18 cellular contexts compared by ENCODE assay signal in the genomic region with DNA sequence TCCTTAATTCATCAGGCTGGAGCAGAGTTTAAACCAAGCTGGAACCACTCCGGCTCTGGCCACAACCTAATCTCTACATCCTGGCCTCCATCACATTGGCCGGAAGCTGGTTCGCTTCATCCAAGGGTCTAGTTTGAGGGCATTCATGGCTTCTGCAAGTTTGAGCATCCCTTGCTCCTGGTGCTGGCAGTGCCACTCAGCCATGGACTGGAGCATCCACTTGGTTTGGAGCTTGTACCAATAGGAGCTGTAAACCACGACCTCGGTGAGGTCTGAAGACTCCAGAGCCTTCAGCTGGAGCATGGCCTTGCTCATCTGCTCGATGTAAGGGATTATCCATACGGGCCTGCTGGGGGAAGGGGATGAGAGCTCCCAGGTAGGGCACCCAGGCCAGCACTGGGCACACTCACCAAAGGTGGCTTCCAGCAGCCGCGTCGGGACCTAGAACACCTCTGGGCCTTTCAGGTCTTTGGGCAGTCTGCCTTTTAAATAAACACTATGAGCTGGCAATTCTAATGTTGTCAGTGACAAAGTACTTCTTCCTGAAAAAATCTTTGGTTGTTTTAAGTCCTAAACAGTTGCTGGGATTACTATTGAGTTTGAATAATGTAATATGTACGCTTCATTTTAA. TPM values are rescaled to one million over a fixed set of nuclear protein-coding genes. Genes with fewer than 3 reads are reported as not detected.
DNase-seq lines count a peak whose midpoint lies in the region; ATAC-seq and TF ChIP-seq lines count a peak whose summit lies in the region.
"Had no signal": no experiment of that assay in that cellular context is flagged by ENCODE, and none has a peak within 500 bp of the region (broad histone marks: within the 10 kb centered on the region; RNA-seq: fewer than 3 reads in every experiment).

No MANE protein-coding gene starts in this region.

- H3K9me3 Mint-ChIP-seq in CD8-positive, alpha-beta memory T cell: no peaks in the 10 kb centered on the region
- H3K9me3 Mint-ChIP-seq in immature natural killer cell: no peaks in the 10 kb centered on the region
- no peaks in the 10 kb centered on the region for H3K9me3 Mint-ChIP-seq in neural crest cell
- H3K9me3 Mint-ChIP-seq in neural progenitor cell: no peaks in the 10 kb centered on the region

- peaks cover 44 to 94% (median 67%) of the 10 kb centered on the region in 10 experiments for H3K4me1 ChIP-seq in BLaER1 treated with 17β-estradiol and CSF1 and Interleukin-3, amounts not matched to agents 10 nM and 100 nM
- peaks cover 25% of the 10 kb centered on the region for H3K4me1 ChIP-seq in CD8-positive, alpha-beta memory T cell (ENCODE audit: insufficient read depth, low read length)
- H3K4me1 ChIP-seq in neural progenitor cell: peaks cover 20% of the 10 kb centered on the region
- peaks cover 0 to 47% (median 27%) of the 10 kb centered on the region in 12 donors for H3K4me1 ChIP-seq in heart left ventricle

- H3K4me1 Mint-ChIP-seq in CD8-positive, alpha-beta memory T cell: peaks cover 22 to 26% (median 22%) of the 10 kb centered on the region in 3 donors
- H3K4me1 Mint-ChIP-seq in immature natural killer cell (peaks cover 24 to 27% of the 10 kb centered on the region in 2 donors), neural crest cell (peaks cover 25% of the 10 kb centered on the region), neural progenitor cell (peaks cover 30% of the 10 kb centered on the region)

- 81 to 86% (median 83%) methylated on average over 11 of the region's 11 CpGs for WGBS in heart left ventricle, 4 donors

- intact Hi-C loops in heart left ventricle (cut with DNase I): loop anchor here in 5 of 10 donors (5.0 to 10.0 kb wide), 5 partner anchors 35 to 57 kb away; no protein-coding TSS in a partner anchor

- H3K27ac ChIP-seq in BLaER1 treated with 17β-estradiol and CSF1 and Interleukin-3, amounts not matched to agents 10 nM and 100 nM: peak overlapping the region in 6 of 11 experiments; percentile 11 to 95 (median 28); a peak in 9 of 22 replicates
- no peak overlapping the region for H3K27ac ChIP-seq in CD8-positive, alpha-beta memory T cell (ENCODE audit: low read depth, low read length)
- H3K27ac ChIP-seq in neural progenitor cell (no peak overlapping the region), substantia nigra (ENCODE audit: low read depth, low read length, poor library complexity, severe bottlenecking) (no peak overlapping the region), heart left ventricle (no peak overlapping the region)

- H3F3A ChIP-seq in neural progenitor cell (ENCODE audit: low read depth): peaks cover 18% of the 10 kb centered on the region

- H3K4me3 Mint-ChIP-seq in CD8-positive, alpha-beta memory T cell: no peak overlapping the region
- H3K4me3 Mint-ChIP-seq in immature natural killer cell (no peak overlapping the region), neural crest cell (peak overlapping the region; percentile 27), neural progenitor cell (no peak overlapping the region)
- H3K4me3 Mint-ChIP-seq: CD14-positive monocyte had no signal

- CTCF ChIA-PET in CD8-positive, alpha-beta memory T cell (lab: Charles Lee): interaction anchor here (1.2 to 1.9 kb wide), 3 partner anchors 9 to 33 kb away, joined by 3 to 5 read pairs (median 4); no protein-coding TSS in a partner anchor

- H3K36me3 ChIP-seq in BLaER1 treated with 17β-estradiol and CSF1 and Interleukin-3, amounts not matched to agents 10 nM and 100 nM: no peaks in the 10 kb centered on the region
- H3K36me3 ChIP-seq in CD8-positive, alpha-beta memory T cell (ENCODE audit: insufficient read depth, low read length): no peaks in the 10 kb centered on the region
- H3K36me3 ChIP-seq in neural progenitor cell: no peaks in the 10 kb centered on the region
- no peaks in the 10 kb centered on the region for H3K36me3 ChIP-seq in heart left ventricle

- H3K36me3 Mint-ChIP-seq in CD8-positive, alpha-beta memory T cell: no peaks in the 10 kb centered on the region
- no peaks in the 10 kb centered on the region for H3K36me3 Mint-ChIP-seq in immature natural killer cell
- no peaks in the 10 kb centered on the region for H3K36me3 Mint-ChIP-seq in neural crest cell (ENCODE audit: low read depth)
- no peaks in the 10 kb centered on the region for H3K36me3 Mint-ChIP-seq in neural progenitor cell

- TF ChIP-seq CTCF in neural crest cell (conservative IDR thresholded peaks at IDR 0.05) (no peak), neural progenitor cell (IDR thresholded peaks at IDR 0.05) (no peak), heart left ventricle (IDR thresholded peaks at IDR 0.05) (no peak)

- ATAC-seq in GM19467 (IDR thresholded peaks at IDR 0.05; ENCODE audit: unreplicated experiment) (no peak), heart left ventricle (no peak)

- no peak overlapping the region for H3K4me3 ChIP-seq in BLaER1 treated with 17β-estradiol and CSF1 and Interleukin-3, amounts not matched to agents 10 nM and 100 nM
- no peak overlapping the region for H3K4me3 ChIP-seq in CD8-positive, alpha-beta memory T cell (ENCODE audit: low read length)
- no peak overlapping the region for H3K4me3 ChIP-seq in neural progenitor cell
- no peak overlapping the region for H3K4me3 ChIP-seq in heart left ventricle

- H3K9me3 ChIP-seq in BLaER1 treated with 17β-estradiol and CSF1 and Interleukin-3, amounts not matched to agents 10 nM and 100 nM (replicated peaks in 1 of 11): no peaks in the 10 kb centered on the region
- no peaks in the 10 kb centered on the region for H3K9me3 ChIP-seq in CD8-positive, alpha-beta memory T cell (ENCODE audit: low read length)
- no peaks in the 10 kb centered on the region for H3K9me3 ChIP-seq in neural progenitor cell (ENCODE audit: low read depth)
- no peaks in the 10 kb centered on the region for H3K9me3 ChIP-seq in heart left ventricle

- no peaks in the 10 kb centered on the region for H4K20me1 ChIP-seq in BLaER1 treated with 17β-estradiol and CSF1 and Interleukin-3, amounts not matched to agents 10 nM and 100 nM
- no peaks in the 10 kb centered on the region for H4K20me1 ChIP-seq in neural progenitor cell (ENCODE audit: low read depth)

- no peaks in the 10 kb centered on the region for H3K27me3 ChIP-seq in BLaER1 treated with 17β-estradiol and CSF1 and Interleukin-3, amounts not matched to agents 10 nM and 100 nM
- no peaks in the 10 kb centered on the region for H3K27me3 ChIP-seq in CD8-positive, alpha-beta memory T cell (ENCODE audit: insufficient read depth, low read length, poor library complexity, severe bottlenecking)
- no peaks in the 10 kb centered on the region for H3K27me3 ChIP-seq in neural progenitor cell
- no peaks in the 10 kb centered on the region for H3K27me3 ChIP-seq in heart left ventricle

- H3K27me3 Mint-ChIP-seq in CD8-positive, alpha-beta memory T cell: peaks cover 8 to 11% of the 10 kb centered on the region in 2 donors
- H3K27me3 Mint-ChIP-seq in immature natural killer cell (ENCODE audit: low read depth in 3 of 3): peaks cover 9 to 11% (median 10%) of the 10 kb centered on the region in 3 donors
- peaks cover 22% of the 10 kb centered on the region for H3K27me3 Mint-ChIP-seq in neural crest cell (ENCODE audit: low read depth)
- H3K27me3 Mint-ChIP-seq in neural progenitor cell (ENCODE audit: insufficient read depth, low read depth): peaks cover 10% of the 10 kb centered on the region

- H3K4me2 ChIP-seq in BLaER1 treated with 17β-estradiol and CSF1 and Interleukin-3, amounts not matched to agents 10 nM and 100 nM: peak overlapping the region in 3 of 11 experiments; percentile 1 to 49 (median 30); a peak in 4 of 22 replicates
- H3K4me2 ChIP-seq in neural progenitor cell: no peak overlapping the region

- H3K9ac ChIP-seq in BLaER1 treated with 17β-estradiol and CSF1 and Interleukin-3, amounts not matched to agents 10 nM and 100 nM: no peak overlapping the region; a peak in 1 of 22 replicates
- H3K9ac ChIP-seq in neural progenitor cell: no peak overlapping the region

- no peak for TF ChIP-seq POLR2A in heart left ventricle (IDR thresholded peaks at IDR 0.05)

- no peak overlapping the region for H2AFZ ChIP-seq in neural progenitor cell (replicated peaks)

- POLR2A ChIA-PET in CD8-positive, alpha-beta memory T cell (lab: Charles Lee): interaction anchor here (0.6 kb wide), 2 partner anchors 69 to 162 kb away, joined by 3 to 4 read pairs; no protein-coding TSS in a partner anchor

- H3K79me2 ChIP-seq in neural progenitor cell (ENCODE audit: low read depth): no peaks in the 10 kb centered on the region

- DNase-seq in CD8-positive, alpha-beta memory T cell: peak in 1 of 5 donors; percentile 31
- DNase-seq in immature natural killer cell (no peak), neural crest cell (ENCODE audit: low read depth, low spot score) (no peak), neural progenitor cell (ENCODE audit: low spot score) (no peak), substantia nigra (lab: John Stamatoyannopoulos, UW) (no peak), heart left ventricle (no peak)
- DNase-seq: Calu3, GOT3, KG1, NCI-H1436, NCI-H2029, NCI-H2171, NCI-H446 treated with DMSO at 0.1 percent for 48 hours, OCI-M1, SIG-M5 had no signal

- peak overlapping the region in 5 of 8 donors; percentile 11 to 66 (median 42) for H3K27ac Mint-ChIP-seq in CD8-positive, alpha-beta memory T cell
- H3K27ac Mint-ChIP-seq in immature natural killer cell: peak overlapping the region in 5 of 6 donors; percentile 59 to 89 (median 84)
- no peak overlapping the region for H3K27ac Mint-ChIP-seq in neural crest cell (ENCODE audit: unreplicated experiment)
- H3K27ac Mint-ChIP-seq in neural progenitor cell: no peak overlapping the region

RNA-seq across cellular contexts. Expression of a gene that starts 13.5 kb away (rescaled TPM):
- total RNA-seq in CD8-positive, alpha-beta memory T cell: 10 to 100 TPM; 15.2 to 16.8 TPM
- 768 TPM for polyA plus RNA-seq in CD8-positive, alpha-beta memory T cell
- polyA plus RNA-seq in immature natural killer cell: 100 to 1,000 TPM; 525 to 765 (median 608) TPM
- 3.8 and 5.8 TPM in 2 replicates for total RNA-seq in neural crest cell
- 32.9 and 98.6 TPM in 2 replicates for total RNA-seq in neural progenitor cell (ENCODE audit: low replicate concordance)
- total RNA-seq in heart left ventricle: 100 to 1,000 TPM in 1 of 9 donors, 10 to 100 TPM in 6, 1 to 10 TPM in 2; 6.5 to 549 (median 28.6) TPM
- 10 to 100 TPM; 24.1 to 49.4 TPM for polyA plus RNA-seq in heart left ventricle

Comparison
In these comparisons a context has a peak if more than half of its experiments do, and no peak if none do; other contexts are left out.
1. H3K27ac ChIP-seq: peak in BLaER1 treated with 17β-estradiol and CSF1 and Interleukin-3, amounts not matched to agents 10 nM and 100 nM (6 of 11); none in CD8-positive, alpha-beta memory T cell (single experiment), neural progenitor cell (single experiment), substantia nigra (single experiment) and heart left ventricle (0 of 12).
2. H3K27ac Mint-ChIP-seq: peak in CD8-positive, alpha-beta memory T cell (5 of 8) and immature natural killer cell (5 of 6); none in neural crest cell (single experiment) and neural progenitor cell (single experiment).